1 cellular context compared by ENCODE assay signal in genomic region chr2:48448274-48449061, GRCh38.
TF ChIP-seq lines count a peak whose summit lies in the region.

No MANE protein-coding gene starts in this region.

TF ChIP-seq in GM12878, 131 proteins besides CTCF, POLR2A, EP300 and RAD21 (continued from another document and continues in another):
- TF ChIP-seq CUX1 (IDR thresholded peaks at IDR 0.05; ENCODE audit: insufficient replicate concordance, low read depth, low read length) (peak; percentile 24), PAX8 (IDR thresholded peaks at IDR 0.05) (no peak), JUNB (IDR thresholded peaks at IDR 0.05) (0 out of 2 replicates have a peak, but pooled peaks have one; percentile 3), STAT1 (conservative IDR thresholded peaks at IDR 0.05) (no peak), TCF3 (IDR thresholded peaks at IDR 0.05; ENCODE audit: borderline replicate concordance, insufficient read depth, low read depth, low read length) (no peak), WRNIP1 (IDR thresholded peaks at IDR 0.05; ENCODE audit: borderline replicate concordance, low read depth, low read length) (no peak), SMARCA5 (IDR thresholded peaks at IDR 0.05) (no peak), KLF5 (IDR thresholded peaks at IDR 0.05; ENCODE audit: partially characterized antibody) (no peak), CREM (IDR thresholded peaks at IDR 0.05; ENCODE audit: low read depth) (no peak), RFX5 (IDR thresholded peaks at IDR 0.05; ENCODE audit: low read depth, low read length) (no peak), MEF2A (IDR thresholded peaks at IDR 0.05; ENCODE audit: insufficient read depth, low read depth, low read length) (peak; percentile 86), BRCA1 (IDR thresholded peaks at IDR 0.05; ENCODE audit: low read depth, low read length) (no peak), MYB (IDR thresholded peaks at IDR 0.05; ENCODE audit: borderline replicate concordance, low read depth, low read length) (no peak), ZNF687 (IDR thresholded peaks at IDR 0.05) (no peak), BACH1 (IDR thresholded peaks at IDR 0.05; ENCODE audit: borderline replicate concordance) (no peak), POU2F2 (IDR thresholded peaks at IDR 0.05; ENCODE audit: borderline replicate concordance, low read depth, low read length) (no peak), RELB (IDR thresholded peaks at IDR 0.05; ENCODE audit: low read depth) (no peak), ZNF217 (IDR thresholded peaks at IDR 0.05) (no peak), ZNF207 (IDR thresholded peaks at IDR 0.05; ENCODE audit: borderline replicate concordance) (no peak), GABPA (IDR thresholded peaks at IDR 0.05; ENCODE audit: low read depth) (no peak), SPI1 (IDR thresholded peaks at IDR 0.05; ENCODE audit: borderline replicate concordance, insufficient read depth, low read depth, low read length) (no peak), ATF7 (IDR thresholded peaks at IDR 0.05; ENCODE audit: low read depth) (no peak), GATAD2B (conservative IDR thresholded peaks at IDR 0.05; ENCODE audit: low read depth) (no peak), ETV6 (conservative IDR thresholded peaks at IDR 0.05 in 1 of 2, IDR thresholded peaks at IDR 0.05 in 1 of 2; ENCODE audit: borderline replicate concordance in 1 of 2, low read depth in 1 of 2) (no peak), IRF3 (IDR thresholded peaks at IDR 0.05) (no peak), STAT3 (IDR thresholded peaks at IDR 0.05; ENCODE audit: low read depth, low read length) (no peak), POLR2AphosphoS5 (IDR thresholded peaks at IDR 0.05; ENCODE audit: low read length) (no peak), JUND (IDR thresholded peaks at IDR 0.05; ENCODE audit: low read depth, low read length) (no peak), IKZF1 (conservative IDR thresholded peaks at IDR 0.05) (no peak), IKZF2 (IDR thresholded peaks at IDR 0.05) (peak in 1 of 2 experiments; percentile 28; a peak in 1 of 4 replicates)
- TF ChIP-seq, protein P1, sequence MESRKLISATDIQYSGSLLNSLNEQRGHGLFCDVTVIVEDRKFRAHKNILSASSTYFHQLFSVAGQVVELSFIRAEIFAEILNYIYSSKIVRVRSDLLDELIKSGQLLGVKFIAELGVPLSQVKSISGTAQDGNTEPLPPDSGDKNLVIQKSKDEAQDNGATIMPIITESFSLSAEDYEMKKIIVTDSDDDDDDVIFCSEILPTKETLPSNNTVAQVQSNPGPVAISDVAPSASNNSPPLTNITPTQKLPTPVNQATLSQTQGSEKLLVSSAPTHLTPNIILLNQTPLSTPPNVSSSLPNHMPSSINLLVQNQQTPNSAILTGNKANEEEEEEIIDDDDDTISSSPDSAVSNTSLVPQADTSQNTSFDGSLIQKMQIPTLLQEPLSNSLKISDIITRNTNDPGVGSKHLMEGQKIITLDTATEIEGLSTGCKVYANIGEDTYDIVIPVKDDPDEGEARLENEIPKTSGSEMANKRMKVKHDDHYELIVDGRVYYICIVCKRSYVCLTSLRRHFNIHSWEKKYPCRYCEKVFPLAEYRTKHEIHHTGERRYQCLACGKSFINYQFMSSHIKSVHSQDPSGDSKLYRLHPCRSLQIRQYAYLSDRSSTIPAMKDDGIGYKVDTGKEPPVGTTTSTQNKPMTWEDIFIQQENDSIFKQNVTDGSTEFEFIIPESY (IDR thresholded peaks at IDR 0.05) = no peak
- TF ChIP-seq, protein P2, sequence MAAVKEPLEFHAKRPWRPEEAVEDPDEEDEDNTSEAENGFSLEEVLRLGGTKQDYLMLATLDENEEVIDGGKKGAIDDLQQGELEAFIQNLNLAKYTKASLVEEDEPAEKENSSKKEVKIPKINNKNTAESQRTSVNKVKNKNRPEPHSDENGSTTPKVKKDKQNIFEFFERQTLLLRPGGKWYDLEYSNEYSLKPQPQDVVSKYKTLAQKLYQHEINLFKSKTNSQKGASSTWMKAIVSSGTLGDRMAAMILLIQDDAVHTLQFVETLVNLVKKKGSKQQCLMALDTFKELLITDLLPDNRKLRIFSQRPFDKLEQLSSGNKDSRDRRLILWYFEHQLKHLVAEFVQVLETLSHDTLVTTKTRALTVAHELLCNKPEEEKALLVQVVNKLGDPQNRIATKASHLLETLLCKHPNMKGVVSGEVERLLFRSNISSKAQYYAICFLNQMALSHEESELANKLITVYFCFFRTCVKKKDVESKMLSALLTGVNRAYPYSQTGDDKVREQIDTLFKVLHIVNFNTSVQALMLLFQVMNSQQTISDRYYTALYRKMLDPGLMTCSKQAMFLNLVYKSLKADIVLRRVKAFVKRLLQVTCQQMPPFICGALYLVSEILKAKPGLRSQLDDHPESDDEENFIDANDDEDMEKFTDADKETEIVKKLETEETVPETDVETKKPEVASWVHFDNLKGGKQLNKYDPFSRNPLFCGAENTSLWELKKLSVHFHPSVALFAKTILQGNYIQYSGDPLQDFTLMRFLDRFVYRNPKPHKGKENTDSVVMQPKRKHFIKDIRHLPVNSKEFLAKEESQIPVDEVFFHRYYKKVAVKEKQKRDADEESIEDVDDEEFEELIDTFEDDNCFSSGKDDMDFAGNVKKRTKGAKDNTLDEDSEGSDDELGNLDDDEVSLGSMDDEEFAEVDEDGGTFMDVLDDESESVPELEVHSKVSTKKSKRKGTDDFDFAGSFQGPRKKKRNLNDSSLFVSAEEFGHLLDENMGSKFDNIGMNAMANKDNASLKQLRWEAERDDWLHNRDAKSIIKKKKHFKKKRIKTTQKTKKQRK (IDR thresholded peaks at IDR 0.05; ENCODE audit: low read depth, low read length) = no peak
- TF ChIP-seq, protein P3, sequence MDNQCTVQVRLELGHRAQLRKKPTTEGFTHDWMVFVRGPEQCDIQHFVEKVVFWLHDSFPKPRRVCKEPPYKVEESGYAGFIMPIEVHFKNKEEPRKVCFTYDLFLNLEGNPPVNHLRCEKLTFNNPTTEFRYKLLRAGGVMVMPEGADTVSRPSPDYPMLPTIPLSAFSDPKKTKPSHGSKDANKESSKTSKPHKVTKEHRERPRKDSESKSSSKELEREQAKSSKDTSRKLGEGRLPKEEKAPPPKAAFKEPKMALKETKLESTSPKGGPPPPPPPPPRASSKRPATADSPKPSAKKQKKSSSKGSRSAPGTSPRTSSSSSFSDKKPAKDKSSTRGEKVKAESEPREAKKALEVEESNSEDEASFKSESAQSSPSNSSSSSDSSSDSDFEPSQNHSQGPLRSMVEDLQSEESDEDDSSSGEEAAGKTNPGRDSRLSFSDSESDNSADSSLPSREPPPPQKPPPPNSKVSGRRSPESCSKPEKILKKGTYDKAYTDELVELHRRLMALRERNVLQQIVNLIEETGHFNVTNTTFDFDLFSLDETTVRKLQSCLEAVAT (IDR thresholded peaks at IDR 0.05) = no peak
- TF ChIP-seq, protein P4, sequence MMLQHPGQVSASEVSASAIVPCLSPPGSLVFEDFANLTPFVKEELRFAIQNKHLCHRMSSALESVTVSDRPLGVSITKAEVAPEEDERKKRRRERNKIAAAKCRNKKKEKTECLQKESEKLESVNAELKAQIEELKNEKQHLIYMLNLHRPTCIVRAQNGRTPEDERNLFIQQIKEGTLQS (IDR thresholded peaks at IDR 0.05; ENCODE audit: borderline replicate concordance, extremely low read depth, low read depth, low read length) = no peak
- TF ChIP-seq, protein P5, sequence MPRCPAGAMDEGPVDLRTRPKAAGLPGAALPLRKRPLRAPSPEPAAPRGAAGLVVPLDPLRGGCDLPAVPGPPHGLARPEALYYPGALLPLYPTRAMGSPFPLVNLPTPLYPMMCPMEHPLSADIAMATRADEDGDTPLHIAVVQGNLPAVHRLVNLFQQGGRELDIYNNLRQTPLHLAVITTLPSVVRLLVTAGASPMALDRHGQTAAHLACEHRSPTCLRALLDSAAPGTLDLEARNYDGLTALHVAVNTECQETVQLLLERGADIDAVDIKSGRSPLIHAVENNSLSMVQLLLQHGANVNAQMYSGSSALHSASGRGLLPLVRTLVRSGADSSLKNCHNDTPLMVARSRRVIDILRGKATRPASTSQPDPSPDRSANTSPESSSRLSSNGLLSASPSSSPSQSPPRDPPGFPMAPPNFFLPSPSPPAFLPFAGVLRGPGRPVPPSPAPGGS (IDR thresholded peaks at IDR 0.05; ENCODE audit: borderline replicate concordance, insufficient read depth, low read depth, low read length, poor library complexity, severe bottlenecking) = no peak
